Comparison of ENCODE assay signal across 8 cellular contexts in genomic region chr6:52483671-52484003, GRCh38.
"Had no signal": no experiment of that assay in that cellular context is flagged by ENCODE, and none has a peak within 500 bp of the region (broad histone marks: within the 10 kb centered on the region; RNA-seq: fewer than 3 reads in every experiment).

No MANE protein-coding gene starts in this region.

- H3K4me3 Mint-ChIP-seq: HFFc6 had no signal

- H3K27ac Mint-ChIP-seq: HFFc6 had no signal

- DNase-seq: GM23248, GOT3, H7, KBM-7 had no signal

- H3K4me1 ChIP-seq: HAP-1 had no signal

- H3K36me3 ChIP-seq: HAP-1 had no signal

- H3K9me3 Mint-ChIP-seq: HFFc6 had no signal

- H3K9me3 ChIP-seq: HAP-1 had no signal

- H3K4me3 ChIP-seq: GM23248, HAP-1 had no signal

- H3K27ac ChIP-seq: GM23248, HL-60, KMS-11 had no signal

- H3K4me2 ChIP-seq: KMS-11 had no signal

- H2AFZ ChIP-seq: GM23248 had no signal

- H3K9ac ChIP-seq: GM23248, KMS-11 had no signal
